Comparison of ENCODE assay signal across 8 cellular contexts in the genomic region with DNA sequence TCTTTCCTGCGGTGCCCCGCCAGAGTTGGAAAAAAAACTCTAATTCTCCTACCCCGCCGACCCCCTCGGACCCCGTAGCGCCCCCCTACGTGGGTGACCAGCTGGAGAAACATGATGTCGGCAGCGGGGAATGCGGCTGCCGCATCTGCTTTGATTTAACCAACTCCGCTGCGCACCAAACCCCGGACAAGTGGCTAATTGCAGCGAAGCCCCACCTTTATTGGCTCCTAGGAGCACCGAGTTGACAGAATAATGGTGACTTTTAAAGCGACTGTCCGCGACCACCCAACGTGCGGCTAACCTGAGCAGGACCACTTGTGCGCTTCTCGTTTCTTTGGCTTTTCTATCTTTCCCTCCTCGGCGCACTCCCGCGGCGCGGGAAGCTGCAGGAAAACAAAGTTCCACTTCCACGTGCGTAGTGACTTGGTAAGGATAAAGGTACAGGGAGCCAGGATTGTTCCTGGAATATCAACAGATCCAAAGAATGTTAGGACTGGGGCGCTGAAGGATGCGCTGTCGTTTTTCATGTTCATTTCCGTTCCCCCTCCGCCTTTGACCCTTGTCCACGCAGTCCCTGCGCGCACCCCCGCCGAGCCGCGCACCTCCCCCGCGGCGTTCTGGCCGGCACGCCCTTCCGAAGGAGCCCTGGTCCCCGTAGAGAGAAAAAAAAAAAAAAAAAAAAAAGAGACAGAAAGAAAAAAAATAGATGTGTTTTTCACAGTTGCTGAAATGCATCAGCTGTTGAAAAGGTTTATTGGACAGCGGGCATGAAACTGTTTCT. TPM values are rescaled to one million over a fixed set of nuclear protein-coding genes. Genes with fewer than 3 reads are reported as not detected.
DNase-seq lines count a peak whose midpoint lies in the region; ATAC-seq and TF ChIP-seq lines count a peak whose summit lies in the region.

No MANE protein-coding gene starts in this region.

- no peaks in the 10 kb centered on the region for H3K9me3 Mint-ChIP-seq in nephron

- no peaks in the 10 kb centered on the region for H3K9me3 ChIP-seq in ectodermal cell (ENCODE audit: control insufficient read depth, low read length)

- peaks cover 19% of the 10 kb centered on the region for H3K4me1 Mint-ChIP-seq in nephron

- DNase-seq in ELR (ENCODE audit: low read depth): peak; percentile 40
- DNase-seq in NCI-H345 treated with DMSO at 0.1 percent for 48 hours (lab: John Stamatoyannopoulos, UW; ENCODE audit: unreplicated experiment): peak; percentile 12
- DNase-seq in NCI-H526 treated with DMSO at 0.1 percent for 48 hours (lab: John Stamatoyannopoulos, UW): no peak
- no peak for DNase-seq in NAMALWA (ENCODE audit: low spot score)

- ATAC-seq in GM21529 (IDR thresholded peaks at IDR 0.05; ENCODE audit: unreplicated experiment) (peak; percentile 29), HG03039 (IDR thresholded peaks at IDR 0.05; ENCODE audit: unreplicated experiment) (no peak)

- peaks cover 12% of the 10 kb centered on the region for H3K4me1 ChIP-seq in ectodermal cell (ENCODE audit: control insufficient read depth, insufficient read depth, low read length)

- peak overlapping the region; percentile 78 to 87 (median 82) for H3K4me3 Mint-ChIP-seq in nephron

- peaks cover 52% of the 10 kb centered on the region for H3K27me3 Mint-ChIP-seq in nephron (ENCODE audit: low read depth)

- no peak for TF ChIP-seq CTCF in nephron (IDR thresholded peaks at IDR 0.05; ENCODE audit: unreplicated experiment in 3 of 3)

- H3K27ac Mint-ChIP-seq in nephron: peak overlapping the region in 1 of 3 experiments; percentile 41

- no peaks in the 10 kb centered on the region for H3K36me3 ChIP-seq in ectodermal cell (ENCODE audit: control insufficient read depth, insufficient read depth, low read length)

- no peaks in the 10 kb centered on the region for H3K36me3 Mint-ChIP-seq in nephron (ENCODE audit: low read depth)

- H3K27ac ChIP-seq in ectodermal cell (ENCODE audit: insufficient read depth, low read depth, low read length, poor library complexity, severe bottlenecking): no peak overlapping the region

- 1 to 2% methylated on average over 51 to 52 of the region's 52 CpGs for WGBS in ectodermal cell, 2 experiments

- H3K27me3 ChIP-seq in ectodermal cell (ENCODE audit: control insufficient read depth, insufficient read depth, low read length, poor library complexity, severe bottlenecking): peaks cover 49% of the 10 kb centered on the region

- H3K4me3 ChIP-seq in ectodermal cell (ENCODE audit: insufficient read depth, low read depth, low read length): peak overlapping the region; percentile 18

RNA-seq across cellular contexts. Expression of gene WNT16, which starts 1.4 kb away (rescaled TPM):
- polyA plus RNA-seq in ectodermal cell (2013, experiment 1 of 4): not detected
- polyA plus RNA-seq in ectodermal cell (2013, experiment 2 of 4): 0.05 TPM
- not detected for polyA plus RNA-seq in ectodermal cell (2013, experiment 3 of 4)
- polyA plus RNA-seq in ectodermal cell (2013, experiment 4 of 4): not detected

Comparison
In these comparisons a context has a peak if more than half of its experiments do, and no peak if none do; other contexts are left out.
1. DNase-seq: peak in ELR (single experiment) and NCI-H345 treated with DMSO at 0.1 percent for 48 hours (single experiment); none in NCI-H526 treated with DMSO at 0.1 percent for 48 hours (single experiment) and NAMALWA (single experiment).